Comparison of ENCODE assay signal across 13 cellular contexts in genomic region chr16:55765161-55765560, GRCh38.
DNase-seq lines count a peak whose midpoint lies in the region; ATAC-seq lines count a peak whose summit lies in the region.
"Had no signal": no experiment of that assay in that cellular context is flagged by ENCODE, and none has a peak within 500 bp of the region (broad histone marks: within the 10 kb centered on the region; RNA-seq: fewer than 3 reads in every experiment).

No MANE protein-coding gene starts in this region.

- ATAC-seq in GM21390 (IDR thresholded peaks at IDR 0.05; ENCODE audit: unreplicated experiment) = no peak
- ATAC-seq: A549; CD8-positive, alpha-beta T cell had no signal

- DNase-seq in NCI-H2171 treated with DMSO at 0.1 percent for 48 hours (lab: John Stamatoyannopoulos, UW) (peak; percentile 59), NCI-H2171 (lab: John Stamatoyannopoulos, UW) (no peak), mucosa of gallbladder (ENCODE audit: low spot score) (peak; percentile 65), NCI-H1930 (lab: John Stamatoyannopoulos, UW) (no peak)
- DNase-seq: AML-193; Caco-2; Calu3; CD4-positive, alpha-beta T cell; CD8-positive, alpha-beta T cell; DMS79 treated with DMSO at 0.1 percent for 48 hours; GF-D8 had no signal

Comparison
In these comparisons a context has a peak if more than half of its experiments do, and no peak if none do; other contexts are left out.
1. DNase-seq: peak in NCI-H2171 treated with DMSO at 0.1 percent for 48 hours (single experiment) and mucosa of gallbladder (single experiment); none in NCI-H2171 (single experiment) and NCI-H1930 (0 of 2).